ENCODE assay signal across 3 cellular contexts in the genomic region with DNA sequence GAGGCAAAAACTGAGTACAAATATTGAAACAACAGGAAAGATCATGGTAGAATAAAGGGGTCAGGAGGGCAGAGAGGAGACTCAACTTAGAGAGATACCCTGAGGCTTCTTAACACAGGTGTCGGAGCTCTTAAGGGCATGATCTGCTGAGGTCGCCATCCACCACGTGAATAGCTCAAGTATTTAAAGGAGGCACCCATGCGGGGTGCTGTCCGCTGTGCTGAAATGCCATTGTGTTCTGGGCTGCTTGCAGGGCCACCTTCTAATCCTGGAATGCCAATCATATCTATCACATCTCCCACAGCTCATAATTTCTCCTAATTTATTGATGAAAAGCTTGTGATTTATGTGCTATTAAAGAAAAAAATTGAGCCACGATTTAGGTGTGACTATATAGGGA.
TF ChIP-seq lines count a peak whose summit lies in the region.

No MANE protein-coding gene starts in this region.

TF ChIP-seq in SK-N-SH, 30 proteins besides CTCF, POLR2A, EP300 and RAD21 (continued from another document):
- TF ChIP-seq, protein P1, sequence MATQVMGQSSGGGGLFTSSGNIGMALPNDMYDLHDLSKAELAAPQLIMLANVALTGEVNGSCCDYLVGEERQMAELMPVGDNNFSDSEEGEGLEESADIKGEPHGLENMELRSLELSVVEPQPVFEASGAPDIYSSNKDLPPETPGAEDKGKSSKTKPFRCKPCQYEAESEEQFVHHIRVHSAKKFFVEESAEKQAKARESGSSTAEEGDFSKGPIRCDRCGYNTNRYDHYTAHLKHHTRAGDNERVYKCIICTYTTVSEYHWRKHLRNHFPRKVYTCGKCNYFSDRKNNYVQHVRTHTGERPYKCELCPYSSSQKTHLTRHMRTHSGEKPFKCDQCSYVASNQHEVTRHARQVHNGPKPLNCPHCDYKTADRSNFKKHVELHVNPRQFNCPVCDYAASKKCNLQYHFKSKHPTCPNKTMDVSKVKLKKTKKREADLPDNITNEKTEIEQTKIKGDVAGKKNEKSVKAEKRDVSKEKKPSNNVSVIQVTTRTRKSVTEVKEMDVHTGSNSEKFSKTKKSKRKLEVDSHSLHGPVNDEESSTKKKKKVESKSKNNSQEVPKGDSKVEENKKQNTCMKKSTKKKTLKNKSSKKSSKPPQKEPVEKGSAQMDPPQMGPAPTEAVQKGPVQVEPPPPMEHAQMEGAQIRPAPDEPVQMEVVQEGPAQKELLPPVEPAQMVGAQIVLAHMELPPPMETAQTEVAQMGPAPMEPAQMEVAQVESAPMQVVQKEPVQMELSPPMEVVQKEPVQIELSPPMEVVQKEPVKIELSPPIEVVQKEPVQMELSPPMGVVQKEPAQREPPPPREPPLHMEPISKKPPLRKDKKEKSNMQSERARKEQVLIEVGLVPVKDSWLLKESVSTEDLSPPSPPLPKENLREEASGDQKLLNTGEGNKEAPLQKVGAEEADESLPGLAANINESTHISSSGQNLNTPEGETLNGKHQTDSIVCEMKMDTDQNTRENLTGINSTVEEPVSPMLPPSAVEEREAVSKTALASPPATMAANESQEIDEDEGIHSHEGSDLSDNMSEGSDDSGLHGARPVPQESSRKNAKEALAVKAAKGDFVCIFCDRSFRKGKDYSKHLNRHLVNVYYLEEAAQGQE (IDR thresholded peaks at IDR 0.05; ENCODE audit: low read depth, low read length) = peak; percentile 92

TF ChIP-seq in SK-N-SH treated with all-trans-retinoic acid at 6 μM for 48 hours, 23 proteins besides CTCF, POLR2A, EP300 and RAD21 (continued from another document):
- no peak for TF ChIP-seq TOX (CRISPR knock-in tag; IDR thresholded peaks at IDR 0.05; ENCODE audit: borderline replicate concordance)
- no peak for TF ChIP-seq CSDC2 (CRISPR knock-in tag; IDR thresholded peaks at IDR 0.05)
- TF ChIP-seq ZFP3 (CRISPR knock-in tag; IDR thresholded peaks at IDR 0.05) = no peak
- no peak for TF ChIP-seq RARB (CRISPR knock-in tag; IDR thresholded peaks at IDR 0.05)
- TF ChIP-seq, protein P2, sequence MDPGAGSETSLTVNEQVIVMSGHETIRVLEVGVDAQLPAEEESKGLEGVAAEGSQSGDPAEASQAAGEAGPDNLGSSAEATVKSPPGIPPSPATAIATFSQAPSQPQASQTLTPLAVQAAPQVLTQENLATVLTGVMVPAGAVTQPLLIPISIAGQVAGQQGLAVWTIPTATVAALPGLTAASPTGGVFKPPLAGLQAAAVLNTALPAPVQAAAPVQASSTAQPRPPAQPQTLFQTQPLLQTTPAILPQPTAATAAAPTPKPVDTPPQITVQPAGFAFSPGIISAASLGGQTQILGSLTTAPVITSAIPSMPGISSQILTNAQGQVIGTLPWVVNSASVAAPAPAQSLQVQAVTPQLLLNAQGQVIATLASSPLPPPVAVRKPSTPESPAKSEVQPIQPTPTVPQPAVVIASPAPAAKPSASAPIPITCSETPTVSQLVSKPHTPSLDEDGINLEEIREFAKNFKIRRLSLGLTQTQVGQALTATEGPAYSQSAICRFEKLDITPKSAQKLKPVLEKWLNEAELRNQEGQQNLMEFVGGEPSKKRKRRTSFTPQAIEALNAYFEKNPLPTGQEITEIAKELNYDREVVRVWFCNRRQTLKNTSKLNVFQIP (CRISPR knock-in tag; IDR thresholded peaks at IDR 0.05; ENCODE audit: borderline replicate concordance, low read depth) = no peak

TF ChIP-seq in GM12878, 131 proteins besides CTCF, POLR2A, EP300 and RAD21:
- TF ChIP-seq, protein P1 (IDR thresholded peaks at IDR 0.05; ENCODE audit: low read depth, low read length) = peak; percentile 95
- TF ChIP-seq KAT2A (conservative IDR thresholded peaks at IDR 0.05; ENCODE audit: control insufficient read depth, low read depth, low read length) = no peak
